Comparison of ENCODE assay signal across 16 cellular contexts in genomic region chr10:7318836-7319235, GRCh38.
DNase-seq lines count a peak whose midpoint lies in the region; ATAC-seq and TF ChIP-seq lines count a peak whose summit lies in the region.
"Had no signal": no experiment of that assay in that cellular context is flagged by ENCODE, and none has a peak within 500 bp of the region (broad histone marks: within the 10 kb centered on the region; RNA-seq: fewer than 3 reads in every experiment).

No MANE protein-coding gene starts in this region.

- no peaks in the 10 kb centered on the region for H3K36me3 ChIP-seq in CD8-positive, alpha-beta T cell (ENCODE audit: insufficient read depth, low read length)
- H3K36me3 ChIP-seq in MG63, result no peaks in the 10 kb centered on the region
- H3K36me3 ChIP-seq: adrenal gland, neural progenitor cell, tibial nerve had no signal

- peaks cover 5% of the 10 kb centered on the region for H3K9me3 Mint-ChIP-seq in CD8-positive, alpha-beta T cell
- peaks cover 4% of the 10 kb centered on the region for H3K9me3 Mint-ChIP-seq in activated T-helper 17 cell treated with anti-CD3 and anti-CD28 coated beads, Interleukin-2, amount 50 U/mL, for 72 hours
- H3K9me3 Mint-ChIP-seq in naive B cell, result peaks cover 0 to 4% (median 0%) of the 10 kb centered on the region in 7 donors

- no peak for TF ChIP-seq CTCF in CD8-positive, alpha-beta T cell (IDR thresholded peaks at IDR 0.05)

- CTCF ChIA-PET in CD8-positive, alpha-beta T cell (lab: Charles Lee), result no interaction called here

- peaks cover 68% of the 10 kb centered on the region for H3K4me1 Mint-ChIP-seq in CD8-positive, alpha-beta T cell (ENCODE audit: low read depth)
- H3K4me1 Mint-ChIP-seq in activated T-helper 17 cell treated with anti-CD3 and anti-CD28 coated beads, Interleukin-2, amount 50 U/mL, for 72 hours, result peaks cover 42% of the 10 kb centered on the region
- H3K4me1 Mint-ChIP-seq in naive B cell, result peaks cover 40 to 54% (median 52%) of the 10 kb centered on the region in 3 donors
- H3K4me1 Mint-ChIP-seq: neural progenitor cell had no signal

- DNase-seq in CD8-positive, alpha-beta T cell, result no peak
- peak; percentile 39 for DNase-seq in naive B cell
- DNase-seq in middle frontal gyrus (ENCODE audit: extremely low spot score, low spot score), result no peak
- no peak for DNase-seq in MG63
- DNase-seq in HCEC 1CT, result no peak
- DNase-seq in NCI-H2029 (lab: John Stamatoyannopoulos, UW), result no peak
- DNase-seq: activated CD4-positive, alpha-beta memory T cell treated with anti-CD3 and anti-CD28 coated beads, Interleukin-2, amount 10 ng/mL, durations not matched to agents 7 days and 5 days; IMR-90; islet precursor cell; NCI-H1694 treated with DMSO at 0.1 percent for 48 hours had no signal

- intact Hi-C loops in CD8-positive, alpha-beta T cell (cut with DNase I, micrococcal nuclease), result loop anchor here in 1 of 2 experiments (5.0 to 10.0 kb wide), 2 partner anchors 47 to 194 kb away; no protein-coding TSS in a partner anchor

- no peaks in the 10 kb centered on the region for H3K27me3 ChIP-seq in CD8-positive, alpha-beta T cell (ENCODE audit: insufficient read depth, low read length)
- peaks cover 4% of the 10 kb centered on the region; the same call in 1 of the 2 replicates for H3K27me3 ChIP-seq in MG63
- H3K27me3 ChIP-seq: adrenal gland, neural progenitor cell, tibial nerve had no signal

- peaks cover 23% of the 10 kb centered on the region for H3K36me3 Mint-ChIP-seq in CD8-positive, alpha-beta T cell
- peaks cover 9% of the 10 kb centered on the region for H3K36me3 Mint-ChIP-seq in activated T-helper 17 cell treated with anti-CD3 and anti-CD28 coated beads, Interleukin-2, amount 50 U/mL, for 72 hours (ENCODE audit: low read depth)
- no peaks in the 10 kb centered on the region for H3K36me3 Mint-ChIP-seq in naive B cell
- H3K36me3 Mint-ChIP-seq: neural progenitor cell had no signal

- peak overlapping the region; percentile 62 for H3K27ac Mint-ChIP-seq in CD8-positive, alpha-beta T cell
- H3K27ac Mint-ChIP-seq in activated T-helper 17 cell treated with anti-CD3 and anti-CD28 coated beads, Interleukin-2, amount 50 U/mL, for 72 hours, result no peak overlapping the region
- peak overlapping the region; percentile 62 to 96 (median 85) for H3K27ac Mint-ChIP-seq in naive B cell
- H3K27ac Mint-ChIP-seq: activated CD4-positive, alpha-beta memory T cell treated with anti-CD3 and anti-CD28 coated beads, Interleukin-2, amount 10 ng/mL, durations not matched to agents 7 days and 5 days; neural progenitor cell had no signal

- ATAC-seq in CD8-positive, alpha-beta T cell, result no peak
- ATAC-seq in GM18909 (IDR thresholded peaks at IDR 0.05; ENCODE audit: poor library complexity, unreplicated experiment) (peak; percentile 46), naive B cell (ENCODE audit: low read depth in 2 of 2) (peak; percentile 70 to 76)
- no peak for ATAC-seq in activated T-helper 17 cell treated with anti-CD3 and anti-CD28 coated beads, Interleukin-2, amount 50 U/mL, for 72 hours (replicated peaks)

- H3K27me3 Mint-ChIP-seq in CD8-positive, alpha-beta T cell (ENCODE audit: low read depth), result no peaks in the 10 kb centered on the region
- H3K27me3 Mint-ChIP-seq in activated T-helper 17 cell treated with anti-CD3 and anti-CD28 coated beads, Interleukin-2, amount 50 U/mL, for 72 hours, result no peaks in the 10 kb centered on the region
- H3K27me3 Mint-ChIP-seq in naive B cell, result no peaks in the 10 kb centered on the region
- H3K27me3 Mint-ChIP-seq: activated CD4-positive, alpha-beta memory T cell treated with anti-CD3 and anti-CD28 coated beads, Interleukin-2, amount 10 ng/mL, durations not matched to agents 7 days and 5 days had no signal

- no peaks in the 10 kb centered on the region for H3K9me3 ChIP-seq in CD8-positive, alpha-beta T cell (ENCODE audit: low read length)
- H3K9me3 ChIP-seq in MG63, result no peaks in the 10 kb centered on the region
- H3K9me3 ChIP-seq: adrenal gland had no signal

- H3K4me3 Mint-ChIP-seq in CD8-positive, alpha-beta T cell, result peak overlapping the region; percentile 50
- H3K4me3 Mint-ChIP-seq in activated T-helper 17 cell treated with anti-CD3 and anti-CD28 coated beads, Interleukin-2, amount 50 U/mL, for 72 hours, result peak overlapping the region; percentile 24
- H3K4me3 Mint-ChIP-seq in naive B cell, result peak overlapping the region; percentile 10 to 82 (median 72)
- H3K4me3 Mint-ChIP-seq: activated CD4-positive, alpha-beta memory T cell treated with anti-CD3 and anti-CD28 coated beads, Interleukin-2, amount 10 ng/mL, durations not matched to agents 7 days and 5 days; neural progenitor cell had no signal

- POLR2A ChIA-PET in CD8-positive, alpha-beta T cell (lab: Charles Lee), result no interaction called here

- no peak overlapping the region for H3K27ac ChIP-seq in CD8-positive, alpha-beta T cell (ENCODE audit: low read depth, low read length)
- H3K27ac ChIP-seq: adrenal gland, neural progenitor cell, tibial nerve had no signal

- H3K4me1 ChIP-seq in CD8-positive, alpha-beta T cell (ENCODE audit: insufficient read depth, low read length), result peaks cover 32% of the 10 kb centered on the region
- H3K4me1 ChIP-seq: neural progenitor cell had no signal

- no peak overlapping the region for H3K4me3 ChIP-seq in CD8-positive, alpha-beta T cell (ENCODE audit: low read depth, low read length)
- no peak overlapping the region for H3K4me3 ChIP-seq in MG63
- H3K4me3 ChIP-seq: adrenal gland, neural progenitor cell, skin epidermis, tibial nerve had no signal

Comparison
In these comparisons a context has a peak if more than half of its experiments do, and no peak if none do; other contexts are left out.
1. ATAC-seq: peak in GM18909 (single experiment) and naive B cell (2 of 2); none in CD8-positive, alpha-beta T cell (single experiment) and activated T-helper 17 cell treated with anti-CD3 and anti-CD28 coated beads, Interleukin-2, amount 50 U/mL, for 72 hours (single experiment).
2. Peak in every context shown above with its lines, with median percentiles within 50 percentile points of each other: H3K4me3 Mint-ChIP-seq.